12 cellular contexts compared by ENCODE assay signal in the genomic region with DNA sequence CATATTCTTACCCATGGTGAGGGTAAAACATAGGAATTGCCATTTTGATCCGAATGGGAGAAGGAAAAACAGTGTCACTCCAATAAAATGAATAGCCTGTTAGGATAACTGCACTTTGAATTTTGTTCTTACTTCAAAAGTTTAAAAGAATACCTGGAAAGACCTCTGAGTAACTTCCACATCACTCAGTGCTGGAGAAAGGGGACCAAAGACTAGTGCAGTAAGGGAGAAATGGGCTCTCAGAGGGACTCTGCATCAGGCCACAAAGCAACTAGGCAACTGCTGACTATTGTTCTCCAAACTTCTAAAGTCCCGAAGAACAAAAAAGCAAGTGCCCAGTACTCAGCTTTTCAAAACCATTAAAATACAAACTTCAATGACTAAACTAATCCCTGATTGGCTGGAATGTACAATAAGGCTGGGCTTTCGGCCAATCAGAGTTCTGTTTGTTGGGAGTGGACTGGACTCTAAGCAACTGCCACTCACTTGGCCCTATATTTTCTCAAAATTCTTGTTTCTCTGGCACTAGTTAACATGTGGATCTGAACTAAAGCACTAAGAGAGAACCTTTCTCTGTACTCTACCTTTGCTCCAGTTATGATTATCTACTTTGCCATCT. TPM values are rescaled to one million over a fixed set of nuclear protein-coding genes. Genes with fewer than 3 reads are reported as not detected.
DNase-seq lines count a peak whose midpoint lies in the region; ATAC-seq, FAIRE-seq and TF ChIP-seq lines count a peak whose summit lies in the region.
"Had no signal": no experiment of that assay in that cellular context is flagged by ENCODE, and none has a peak within 500 bp of the region (broad histone marks: within the 10 kb centered on the region; RNA-seq: fewer than 3 reads in every experiment).

No MANE protein-coding gene starts in this region.

- no peaks in the 10 kb centered on the region for H3K9me3 Mint-ChIP-seq in activated CD8-positive, alpha-beta T cell treated with anti-CD3 and anti-CD28 coated beads for 36 hours
- no peaks in the 10 kb centered on the region for H3K9me3 Mint-ChIP-seq in immature natural killer cell
- H3K9me3 Mint-ChIP-seq: activated naive CD8-positive, alpha-beta T cell treated with anti-CD3 and anti-CD28 coated beads, Interleukin-2, amount 10 ng/mL, durations not matched to agents 7 days and 5 days had no signal

- peaks cover 99% of the 10 kb centered on the region for H3K79me2 ChIP-seq in HCT116 (ENCODE audit: insufficient read depth, low read length)

- RAD21 ChIA-PET in HCT116 (lab: Charles Lee; ENCODE audit: low non-redundant PET in 1 of 2, low total read pairs in 2 of 2, uncharacterized antibody in 2 of 2, unreplicated experiment in 2 of 2): no interaction called here

- TF ChIP-seq RAD21 in HCT116 (IDR thresholded peaks at IDR 0.05; ENCODE audit: low read depth): no peak

- H3K36me3 Mint-ChIP-seq in activated CD8-positive, alpha-beta T cell treated with anti-CD3 and anti-CD28 coated beads for 36 hours (ENCODE audit: low read depth): peaks cover 29% of the 10 kb centered on the region
- peaks cover 0 to 4% (median 0%) of the 10 kb centered on the region in 3 donors for H3K36me3 Mint-ChIP-seq in immature natural killer cell

- no peak for FAIRE-seq in kidney (lab: Jason Lieb, UNC)

- no peak for TF ChIP-seq POLR2A in HCT116 (IDR thresholded peaks at IDR 0.05; ENCODE audit: borderline replicate concordance, extremely low read depth, insufficient read depth, insufficient read length)

- no peak overlapping the region for H2AFZ ChIP-seq in HCT116 (ENCODE audit: low read depth, low read length, poor library complexity, severe bottlenecking)

- BruUV-seq in HCT116 (replicated peaks; lab: Mats Ljungman, UMichigan): no TSS peak

- ATAC-seq in HCT116 (no peak), GM19328 (IDR thresholded peaks at IDR 0.05; ENCODE audit: unreplicated experiment) (no peak)
- ATAC-seq in activated CD8-positive, alpha-beta T cell treated with anti-CD3 and anti-CD28 coated beads for 36 hours: no peak

- peak overlapping the region; percentile 34 for H3K4me2 ChIP-seq in HCT116 (ENCODE audit: low read length)
- H3K4me2 ChIP-seq: KMS-11 had no signal

- peak overlapping the region; percentile 50 for H3K27ac Mint-ChIP-seq in activated CD8-positive, alpha-beta T cell treated with anti-CD3 and anti-CD28 coated beads for 36 hours
- peak overlapping the region in 5 of 6 donors; percentile 7 to 58 (median 29) for H3K27ac Mint-ChIP-seq in immature natural killer cell

- POLR2A ChIA-PET in HCT116 (lab: Charles Lee): no interaction called here
- POLR2A ChIA-PET in activated CD8-positive, alpha-beta T cell treated with anti-CD3 and anti-CD28 coated beads for 36 hours (lab: Charles Lee): no interaction called here

- H3K36me3 ChIP-seq in BE2C: peaks cover 15% of the 10 kb centered on the region
- H3K36me3 ChIP-seq in HCT116 (ENCODE audit: control insufficient read depth in 1 of 2, insufficient read depth in 2 of 2, low read length in 2 of 2): no peaks in the 10 kb centered on the region
- H3K36me3 ChIP-seq in kidney (ENCODE audit: control insufficient read depth in 1 of 2, insufficient read depth in 2 of 2, low read length in 2 of 2): no peaks in the 10 kb centered on the region

- H3K4me1 Mint-ChIP-seq in activated CD8-positive, alpha-beta T cell treated with anti-CD3 and anti-CD28 coated beads for 36 hours (ENCODE audit: low read depth): peaks cover 55% of the 10 kb centered on the region
- peaks cover 63 to 70% of the 10 kb centered on the region in 2 donors for H3K4me1 Mint-ChIP-seq in immature natural killer cell

- TF ChIP-seq CTCF in BE2C (IDR thresholded peaks at IDR 0.05; ENCODE audit: low read depth, low read length) (no peak), HCT116 (IDR thresholded peaks at IDR 0.05 in 2 of 3, conservative IDR thresholded peaks at IDR 0.05 in 1 of 3; ENCODE audit: borderline replicate concordance in 1 of 3, insufficient read depth in 1 of 3, low read depth in 2 of 3, low read length in 2 of 3) (no peak), kidney (IDR thresholded peaks at IDR 0.05; ENCODE audit: borderline replicate concordance, extremely low read depth, insufficient read depth) (no peak)
- no peak for TF ChIP-seq CTCF in activated CD8-positive, alpha-beta T cell treated with anti-CD3 and anti-CD28 coated beads for 36 hours (IDR thresholded peaks at IDR 0.05)

- DNase-seq in BE2C: peak; percentile 36
- DNase-seq in HCT116 (ENCODE audit: low read depth, low spot score): no peak
- DNase-seq in activated CD8-positive, alpha-beta T cell treated with anti-CD3 and anti-CD28 coated beads for 36 hours: peak; percentile 42
- no peak for DNase-seq in immature natural killer cell
- no peak for DNase-seq in NCI-H526 (lab: John Stamatoyannopoulos, UW)
- DNase-seq in kidney: no peak
- no peak for DNase-seq in HK-2 (ENCODE audit: unreplicated experiment)
- DNase-seq: activated naive CD8-positive, alpha-beta T cell treated with anti-CD3 and anti-CD28 coated beads, Interleukin-2, amount 10 ng/mL, durations not matched to agents 7 days and 5 days; SIG-M5 had no signal

- peaks cover 12% of the 10 kb centered on the region; the same call in 1 of the 2 replicates for H4K20me1 ChIP-seq in HCT116 (ENCODE audit: insufficient read depth)

- H3K9me3 ChIP-seq in BE2C (no peaks in the 10 kb centered on the region), HCT116 (ENCODE audit: control insufficient read depth in 1 of 2, insufficient read depth in 1 of 2, low read depth in 1 of 2, low read length in 2 of 2) (no peaks in the 10 kb centered on the region), kidney (ENCODE audit: control insufficient read depth in 1 of 2, low read length in 2 of 2) (no peaks in the 10 kb centered on the region)

- H3K27ac ChIP-seq in HCT116 (ENCODE audit: low read depth, low read length) (no peak overlapping the region), kidney (ENCODE audit: low read depth in 2 of 2, low read length in 2 of 2) (no peak overlapping the region)
- H3K27ac ChIP-seq: KMS-11 had no signal

- intact Hi-C loops in HCT116 (cut with micrococcal nuclease): no loop called here
- intact Hi-C loops in activated CD8-positive, alpha-beta T cell treated with anti-CD3 and anti-CD28 coated beads for 36 hours (cut with micrococcal nuclease): no loop called here
- intact Hi-C loops in kidney (cut with DNase I): no loop called here

- no peak overlapping the region for H3K4me3 ChIP-seq in BE2C (ENCODE audit: low read depth, low read length)
- no peak overlapping the region for H3K4me3 ChIP-seq in HCT116 (replicated peaks in 1 of 2; ENCODE audit: low read depth in 1 of 2, low read length in 2 of 2)
- no peak overlapping the region for H3K4me3 ChIP-seq in kidney (ENCODE audit: low read length in 2 of 2)
- H3K4me3 ChIP-seq: skin epidermis had no signal

- CTCF ChIA-PET in HCT116 (lab: Charles Lee): interaction anchor here (0.6 kb wide), 1 partner anchor 1321 kb away, joined by 3 read pairs; no protein-coding TSS in a partner anchor
- CTCF ChIA-PET in activated CD8-positive, alpha-beta T cell treated with anti-CD3 and anti-CD28 coated beads for 36 hours (lab: Charles Lee): interaction anchor here (1.0 to 2.1 kb wide), 2 partner anchors 9 to 13 kb away, joined by 5 to 7 read pairs; a partner anchor contains a TSS

- no peak overlapping the region for H3K9ac ChIP-seq in HCT116 (ENCODE audit: low read length)
- H3K9ac ChIP-seq in kidney (ENCODE audit: low read length in 2 of 2): no peak overlapping the region
- H3K9ac ChIP-seq: KMS-11 had no signal

- H3K27me3 ChIP-seq in BE2C: no peaks in the 10 kb centered on the region
- H3K27me3 ChIP-seq in HCT116 (ENCODE audit: insufficient read depth, low read length): no peaks in the 10 kb centered on the region

- no peaks in the 10 kb centered on the region for H3K9me2 ChIP-seq in HCT116 (ENCODE audit: insufficient read depth)

- H3K4me1 ChIP-seq in BE2C (no peaks in the 10 kb centered on the region), HCT116 (ENCODE audit: control insufficient read depth in 1 of 2, insufficient read depth in 2 of 2, low read length in 2 of 2) (peaks cover 4 to 22% of the 10 kb centered on the region in 2 experiments; a peak in 3 of 4 replicates), kidney (ENCODE audit: control insufficient read depth in 1 of 2, insufficient read depth in 1 of 2, low read depth in 1 of 2, low read length in 2 of 2) (peaks cover 12 to 23% of the 10 kb centered on the region in 2 donors)

- H3K4me3 Mint-ChIP-seq in activated CD8-positive, alpha-beta T cell treated with anti-CD3 and anti-CD28 coated beads for 36 hours: no peak overlapping the region
- H3K4me3 Mint-ChIP-seq in immature natural killer cell: no peak overlapping the region
- H3K4me3 Mint-ChIP-seq: activated naive CD8-positive, alpha-beta T cell treated with anti-CD3 and anti-CD28 coated beads, Interleukin-2, amount 10 ng/mL, durations not matched to agents 7 days and 5 days had no signal

- H3K27me3 Mint-ChIP-seq in activated CD8-positive, alpha-beta T cell treated with anti-CD3 and anti-CD28 coated beads for 36 hours: no peaks in the 10 kb centered on the region
- peaks cover 4 to 11% (median 7%) of the 10 kb centered on the region in 3 donors for H3K27me3 Mint-ChIP-seq in immature natural killer cell (ENCODE audit: low read depth in 3 of 3)
- H3K27me3 Mint-ChIP-seq: activated naive CD8-positive, alpha-beta T cell treated with anti-CD3 and anti-CD28 coated beads, Interleukin-2, amount 10 ng/mL, durations not matched to agents 7 days and 5 days had no signal

RNA-seq across cellular contexts. Expression of a gene that starts 6.2 kb away (rescaled TPM):
- 202 TPM for polyA plus RNA-seq in BE2C (2012; ENCODE audit: insufficient read depth, insufficient read length, low read depth)
- total RNA-seq in HCT116 (2021; ENCODE audit: unreplicated experiment) (113 TPM), kidney (88.1 TPM)
- 85.1 and 91.0 TPM in 2 replicates for polyA plus RNA-seq in HCT116 (2012)
- total RNA-seq in activated CD8-positive, alpha-beta T cell treated with anti-CD3 and anti-CD28 coated beads for 36 hours: 10 to 100 TPM; 86.7 to 90.3 TPM
- polyA plus RNA-seq in immature natural killer cell (10 to 100 TPM; 54.1 to 94.0 (median 55.8) TPM), kidney (ENCODE audit: insufficient read depth, low read depth, low replicate concordance) (141 TPM)

RNA-seq across cellular contexts. Expression of a gene that starts 8.9 kb away (rescaled TPM):
- 301 TPM for polyA plus RNA-seq in BE2C (2012; ENCODE audit: insufficient read depth, insufficient read length, low read depth)
- total RNA-seq in HCT116 (2021; ENCODE audit: unreplicated experiment) (26.4 TPM), kidney (26.8 TPM)
- 29.2 and 32.0 TPM in 2 replicates for polyA plus RNA-seq in HCT116 (2012)
- 10 to 100 TPM; 13.8 to 15.0 TPM for total RNA-seq in activated CD8-positive, alpha-beta T cell treated with anti-CD3 and anti-CD28 coated beads for 36 hours
- polyA plus RNA-seq in immature natural killer cell (10 to 100 TPM; 21.5 to 33.6 (median 32.6) TPM), kidney (ENCODE audit: insufficient read depth, low read depth, low replicate concordance) (21.2 TPM)

RNA-seq across cellular contexts. Expression of a gene that starts 39.4 kb away (rescaled TPM):
- polyA plus RNA-seq in BE2C (2012; ENCODE audit: insufficient read depth, insufficient read length, low read depth): 5.3 TPM
- 2.3 TPM for total RNA-seq in HCT116 (2021; ENCODE audit: unreplicated experiment)
- 1.9 and 2.1 TPM in 2 replicates for polyA plus RNA-seq in HCT116 (2012)
- under 1 TPM; 0.72 to 0.77 TPM for total RNA-seq in activated CD8-positive, alpha-beta T cell treated with anti-CD3 and anti-CD28 coated beads for 36 hours
- polyA plus RNA-seq in immature natural killer cell: under 1 TPM in 2 of 3 donors, not detected in 1; 0.19 to 0.21 TPM
- total RNA-seq in kidney: 3.8 TPM
- polyA plus RNA-seq in kidney (ENCODE audit: insufficient read depth, low read depth, low replicate concordance): 1.1 TPM

RNA-seq across cellular contexts. Expression of a gene that starts 44.4 kb away (rescaled TPM):
- 30.2 TPM for polyA plus RNA-seq in BE2C (2012; ENCODE audit: insufficient read depth, insufficient read length, low read depth)
- 51.2 TPM for total RNA-seq in HCT116 (2021; ENCODE audit: unreplicated experiment)
- 37.8 and 40.6 TPM in 2 replicates for polyA plus RNA-seq in HCT116 (2012)
- 10 to 100 TPM; 50.1 to 54.5 TPM for total RNA-seq in activated CD8-positive, alpha-beta T cell treated with anti-CD3 and anti-CD28 coated beads for 36 hours
- polyA plus RNA-seq in immature natural killer cell: 10 to 100 TPM; 22.8 to 56.3 (median 44.1) TPM
- 87.5 TPM for total RNA-seq in kidney
- polyA plus RNA-seq in kidney (ENCODE audit: insufficient read depth, low read depth, low replicate concordance): 64.0 TPM

Comparison
In these comparisons a context has a peak if more than half of its experiments do, and no peak if none do; other contexts are left out.
1. DNase-seq: peak in BE2C (single experiment) and activated CD8-positive, alpha-beta T cell treated with anti-CD3 and anti-CD28 coated beads for 36 hours (single experiment); none in HCT116 (single experiment), immature natural killer cell (0 of 3), NCI-H526 (0 of 2), kidney (single experiment) and HK-2 (single experiment).